Comparison of ENCODE assay signal across 18 cellular contexts in the genomic region with DNA sequence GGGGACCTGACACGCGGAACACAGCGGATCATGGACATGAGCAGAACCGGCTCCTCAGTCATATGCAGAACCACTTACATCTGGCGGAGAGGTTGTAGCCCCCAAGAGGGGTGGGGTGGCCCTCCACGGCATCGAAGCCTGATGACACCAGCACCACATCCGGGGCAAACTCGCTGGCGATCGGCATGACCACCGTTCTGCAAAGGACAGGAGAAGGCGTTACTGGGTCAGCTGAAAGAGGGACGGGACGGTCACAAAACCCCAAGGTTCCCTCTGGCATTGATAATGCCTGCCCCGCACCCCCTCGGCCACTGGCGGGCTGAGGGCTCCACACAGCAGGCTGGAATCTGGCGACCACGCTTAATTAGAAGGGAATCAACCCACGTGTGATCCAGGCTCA.
A peak's percentile ranks its signal among the peaks of the same experiment; 100 is the strongest.
DNase-seq lines count a peak whose midpoint lies in the region; ATAC-seq and TF ChIP-seq lines count a peak whose summit lies in the region.
"Had no signal": no experiment of that assay in that cellular context is flagged by ENCODE, and none has a peak within 500 bp of the region (broad histone marks: within the 10 kb centered on the region; RNA-seq: fewer than 3 reads in every experiment).

No MANE protein-coding gene starts in this region.

- H3K27ac Mint-ChIP-seq in chondrocyte (ENCODE audit: unreplicated experiment), result no peak overlapping the region
- H3K27ac Mint-ChIP-seq: B cell; CD4-positive, alpha-beta memory T cell; HFFc6 had no signal

- TF ChIP-seq CTCF in chondrocyte (IDR thresholded peaks at IDR 0.05) (no peak), psoas muscle (IDR thresholded peaks at IDR 0.05) (no peak)

- no peak overlapping the region for H3K4me3 ChIP-seq in BLaER1 treated with 17β-estradiol and CSF1 and Interleukin-3, amounts not matched to agents 10 nM and 100 nM
- H3K4me3 ChIP-seq in Karpas-422 (ENCODE audit: low read length) (no peak overlapping the region), psoas muscle (no peak overlapping the region)
- H3K4me3 ChIP-seq: HAP-1 had no signal

- no peak overlapping the region for H3K27ac ChIP-seq in BLaER1 treated with 17β-estradiol and CSF1 and Interleukin-3, amounts not matched to agents 10 nM and 100 nM
- H3K27ac ChIP-seq in Karpas-422 (ENCODE audit: low read length) (no peak overlapping the region), psoas muscle (no peak overlapping the region)

- H3K9me3 Mint-ChIP-seq in chondrocyte (ENCODE audit: low read depth), result no peaks in the 10 kb centered on the region

- H3K4me1 Mint-ChIP-seq in chondrocyte (ENCODE audit: low read depth), result peaks cover 3% of the 10 kb centered on the region
- H3K4me1 Mint-ChIP-seq: B cell; CD4-positive, alpha-beta memory T cell had no signal

- H4K20me1 ChIP-seq in BLaER1 treated with 17β-estradiol and CSF1 and Interleukin-3, amounts not matched to agents 10 nM and 100 nM, result peaks cover 18 to 75% (median 50%) of the 10 kb centered on the region in 11 experiments; a peak in 20 of 22 replicates
- no peaks in the 10 kb centered on the region for H4K20me1 ChIP-seq in Karpas-422 (ENCODE audit: insufficient read depth, low read depth, low read length)

- no peaks in the 10 kb centered on the region for H3K79me2 ChIP-seq in Karpas-422 (ENCODE audit: low read length)

- intact Hi-C loops in psoas muscle (cut with DNase I), result no loop called here

- H3K9me2 ChIP-seq in Karpas-422 (replicated peaks; ENCODE audit: insufficient read depth, low read length), result no peaks in the 10 kb centered on the region

- H3K4me3 Mint-ChIP-seq in chondrocyte (ENCODE audit: unreplicated experiment), result no peak overlapping the region
- H3K4me3 Mint-ChIP-seq: B cell; CD4-positive, alpha-beta memory T cell; HFFc6 had no signal

- DNase-seq in Karpas-422 (peak; percentile 45), chondrocyte (ENCODE audit: low spot score) (peak; percentile 68), psoas muscle (peak; percentile 4 to 35), nucleus accumbens (lab: John Stamatoyannopoulos, UW) (no peak), germinal center (ENCODE audit: low spot score) (no peak), SHP77 (lab: John Stamatoyannopoulos, UW) (no peak)
- DNase-seq: C1 segment of cervical spinal cord; Calu3; CD4-positive, alpha-beta memory T cell; COR-L47; DMS53; DMS79 treated with DMSO at 0.1 percent for 48 hours; GF-D8; GOT3; HFFc6 had no signal

- H3K9ac ChIP-seq in BLaER1 treated with 17β-estradiol and CSF1 and Interleukin-3, amounts not matched to agents 10 nM and 100 nM, result no peak overlapping the region
- no peak overlapping the region for H3K9ac ChIP-seq in Karpas-422 (ENCODE audit: low read length)

- no peak overlapping the region for H2AFZ ChIP-seq in Karpas-422 (ENCODE audit: low read length)

- peaks cover 25 to 50% (median 39%) of the 10 kb centered on the region in 10 experiments for H3K4me1 ChIP-seq in BLaER1 treated with 17β-estradiol and CSF1 and Interleukin-3, amounts not matched to agents 10 nM and 100 nM
- peaks cover 20% of the 10 kb centered on the region for H3K4me1 ChIP-seq in Karpas-422 (ENCODE audit: low read length)
- peaks cover 7% of the 10 kb centered on the region for H3K4me1 ChIP-seq in psoas muscle
- H3K4me1 ChIP-seq: HAP-1 had no signal

- no peaks in the 10 kb centered on the region; a peak in 1 of 22 replicates for H3K9me3 ChIP-seq in BLaER1 treated with 17β-estradiol and CSF1 and Interleukin-3, amounts not matched to agents 10 nM and 100 nM (replicated peaks in 1 of 11)
- H3K9me3 ChIP-seq in Karpas-422 (ENCODE audit: low read length) (no peaks in the 10 kb centered on the region), psoas muscle (no peaks in the 10 kb centered on the region)
- H3K9me3 ChIP-seq: HAP-1 had no signal

- H3K36me3 ChIP-seq in BLaER1 treated with 17β-estradiol and CSF1 and Interleukin-3, amounts not matched to agents 10 nM and 100 nM, result peaks cover 24 to 77% (median 49%) of the 10 kb centered on the region in 11 experiments
- H3K36me3 ChIP-seq in Karpas-422 (ENCODE audit: insufficient read depth, low read length) (no peaks in the 10 kb centered on the region), psoas muscle (ENCODE audit: insufficient read depth in 1 of 2, low read depth in 1 of 2) (peaks cover 8 to 89% of the 10 kb centered on the region in 2 donors)
- H3K36me3 ChIP-seq: HAP-1 had no signal

- H3K27me3 ChIP-seq in BLaER1 treated with 17β-estradiol and CSF1 and Interleukin-3, amounts not matched to agents 10 nM and 100 nM, result peaks cover 0 to 23% (median 0%) of the 10 kb centered on the region in 11 experiments; a peak in 7 of 22 replicates
- no peaks in the 10 kb centered on the region for H3K27me3 ChIP-seq in Karpas-422 (ENCODE audit: low read length)
- no peaks in the 10 kb centered on the region for H3K27me3 ChIP-seq in psoas muscle (ENCODE audit: insufficient read depth in 3 of 3, low read length in 2 of 3)

- H3K4me2 ChIP-seq in BLaER1 treated with 17β-estradiol and CSF1 and Interleukin-3, amounts not matched to agents 10 nM and 100 nM, result peak overlapping the region; percentile 46 to 92 (median 85); a peak in 19 of 22 replicates
- H3K4me2 ChIP-seq in Karpas-422 (ENCODE audit: low read depth, low read length, poor library complexity, severe bottlenecking), result no peak overlapping the region

- peaks cover 9% of the 10 kb centered on the region for H3K36me3 Mint-ChIP-seq in chondrocyte (ENCODE audit: low read depth)

- 92% methylated on average over 21 of the region's 21 CpGs for WGBS in psoas muscle, 3 donors

- H3K27me3 Mint-ChIP-seq in chondrocyte (ENCODE audit: low read depth), result no peaks in the 10 kb centered on the region
- H3K27me3 Mint-ChIP-seq: B cell; CD4-positive, alpha-beta memory T cell had no signal

- ATAC-seq in psoas muscle, result no peak

Comparison
In these comparisons a context has a peak if more than half of its experiments do, and no peak if none do; other contexts are left out.
1. DNase-seq: peak in Karpas-422 (single experiment), chondrocyte (single experiment) and psoas muscle (2 of 2); none in nucleus accumbens (0 of 56), germinal center (single experiment) and SHP77 (0 of 2).